In the genomic region with DNA sequence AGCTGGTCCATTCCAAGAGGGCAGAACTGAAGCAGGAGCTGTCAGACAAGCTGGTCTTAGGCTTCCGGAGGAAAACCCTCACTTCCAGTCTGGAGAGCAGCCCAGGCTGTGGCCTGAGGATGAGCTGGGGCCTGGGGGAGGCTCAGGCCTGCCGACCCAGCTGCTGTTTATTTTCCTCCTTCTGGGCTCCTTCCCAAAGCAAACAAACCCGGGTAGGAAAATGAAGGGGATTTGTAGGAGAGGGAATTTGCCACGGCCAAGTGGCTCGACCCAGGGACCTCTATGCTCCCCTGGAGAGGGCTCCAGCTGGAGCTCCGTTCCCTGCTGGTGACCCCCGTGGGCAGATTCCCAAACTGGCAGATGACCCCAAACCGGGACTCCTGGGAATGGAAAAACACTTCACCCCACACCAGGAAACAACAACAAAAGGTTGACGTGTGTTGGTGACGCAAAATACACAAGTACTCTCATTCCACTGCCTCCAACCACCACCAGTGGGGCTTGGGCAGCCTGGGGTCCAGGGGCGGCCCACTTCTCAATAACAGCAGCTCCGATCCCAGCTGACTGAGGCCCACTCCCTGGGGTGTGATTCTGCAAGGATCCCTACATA, we compare ENCODE assay signal across 8 cellular contexts. TPM values are rescaled to one million over a fixed set of nuclear protein-coding genes. Genes with fewer than 3 reads are reported as not detected.
DNase-seq lines count a peak whose midpoint lies in the region; ATAC-seq lines count a peak whose summit lies in the region.

No MANE protein-coding gene starts in this region.

- intact Hi-C loops in Right ventricle myocardium superior (cut with DNase I) (no loop called here), sciatic nerve (cut with DNase I) (no loop called here)

- ATAC-seq in Right ventricle myocardium superior (ENCODE audit: poor library complexity) (peak; percentile 42), sciatic nerve (peak; percentile 91), GM18498 (IDR thresholded peaks at IDR 0.05; ENCODE audit: unreplicated experiment) (no peak), HG03045 (IDR thresholded peaks at IDR 0.05; ENCODE audit: unreplicated experiment) (no peak), GM19035 (IDR thresholded peaks at IDR 0.05; ENCODE audit: unreplicated experiment) (no peak)
- ATAC-seq in activated CD8-positive, alpha-beta memory T cell treated with anti-CD3 and anti-CD28 coated beads, Interleukin-2, amount 10 ng/mL, durations not matched to agents 7 days and 5 days: no peak

- no peak overlapping the region for H3K4me3 Mint-ChIP-seq in activated CD8-positive, alpha-beta memory T cell treated with anti-CD3 and anti-CD28 coated beads, Interleukin-2, amount 10 ng/mL, durations not matched to agents 7 days and 5 days

- H3K4me1 Mint-ChIP-seq in activated CD8-positive, alpha-beta memory T cell treated with anti-CD3 and anti-CD28 coated beads, Interleukin-2, amount 10 ng/mL, durations not matched to agents 7 days and 5 days: no peaks in the 10 kb centered on the region

- no peaks in the 10 kb centered on the region for H3K9me3 Mint-ChIP-seq in activated CD8-positive, alpha-beta memory T cell treated with anti-CD3 and anti-CD28 coated beads, Interleukin-2, amount 10 ng/mL, durations not matched to agents 7 days and 5 days (ENCODE audit: low read depth)

- CTCF ChIA-PET in activated CD8-positive, alpha-beta memory T cell treated with anti-CD3 and anti-CD28 coated beads, Interleukin-2, amount 10 ng/mL, durations not matched to agents 7 days and 5 days (lab: Charles Lee): interaction anchor here (1.0 to 1.8 kb wide), 2 partner anchors 9 to 20 kb away, joined by 3 to 5 read pairs; partner anchors contain the start of gene JUP

- peaks cover 13% of the 10 kb centered on the region for H3K27me3 Mint-ChIP-seq in activated CD8-positive, alpha-beta memory T cell treated with anti-CD3 and anti-CD28 coated beads, Interleukin-2, amount 10 ng/mL, durations not matched to agents 7 days and 5 days

- no peaks in the 10 kb centered on the region for H3K36me3 Mint-ChIP-seq in activated CD8-positive, alpha-beta memory T cell treated with anti-CD3 and anti-CD28 coated beads, Interleukin-2, amount 10 ng/mL, durations not matched to agents 7 days and 5 days

- no peak overlapping the region for H3K27ac Mint-ChIP-seq in activated CD8-positive, alpha-beta memory T cell treated with anti-CD3 and anti-CD28 coated beads, Interleukin-2, amount 10 ng/mL, durations not matched to agents 7 days and 5 days

- DNase-seq in HuH-7 (ENCODE audit: low spot score) (peak; percentile 68), UCSD-AML1 (lab: John Stamatoyannopoulos, UW; ENCODE audit: unreplicated experiment) (peak; percentile 80), Right ventricle myocardium superior (peak; percentile 86), sciatic nerve (ENCODE audit: low spot score) (peak; percentile 88)
- no peak for DNase-seq in activated CD8-positive, alpha-beta memory T cell treated with anti-CD3 and anti-CD28 coated beads, Interleukin-2, amount 10 ng/mL, durations not matched to agents 7 days and 5 days

RNA-seq across cellular contexts. Expression of gene JUP, which starts 8.8 kb away (rescaled TPM):
- total RNA-seq in Right ventricle myocardium superior: 195 TPM
- total RNA-seq in sciatic nerve: 78.2 TPM
- total RNA-seq in activated CD8-positive, alpha-beta memory T cell treated with anti-CD3 and anti-CD28 coated beads, Interleukin-2, amount 10 ng/mL, durations not matched to agents 7 days and 5 days: 1 to 10 TPM; 2.3 TPM

RNA-seq across cellular contexts. Expression of gene P3H4, which starts 34.1 kb away (rescaled TPM):
- total RNA-seq in Right ventricle myocardium superior (6.7 TPM), sciatic nerve (12.8 TPM)
- total RNA-seq in activated CD8-positive, alpha-beta memory T cell treated with anti-CD3 and anti-CD28 coated beads, Interleukin-2, amount 10 ng/mL, durations not matched to agents 7 days and 5 days: 1 to 10 TPM; 2.1 to 3.0 TPM

RNA-seq across cellular contexts. Expression of gene FKBP10, which starts 35.1 kb away (rescaled TPM):
- total RNA-seq in Right ventricle myocardium superior (10.6 TPM), sciatic nerve (73.3 TPM)
- 1 to 10 TPM; 1.3 TPM for total RNA-seq in activated CD8-positive, alpha-beta memory T cell treated with anti-CD3 and anti-CD28 coated beads, Interleukin-2, amount 10 ng/mL, durations not matched to agents 7 days and 5 days

RNA-seq across cellular contexts. Expression of gene HAP1, which starts 43.2 kb away (rescaled TPM):
- total RNA-seq in Right ventricle myocardium superior: not detected
- 0.09 TPM for total RNA-seq in sciatic nerve
- total RNA-seq in activated CD8-positive, alpha-beta memory T cell treated with anti-CD3 and anti-CD28 coated beads, Interleukin-2, amount 10 ng/mL, durations not matched to agents 7 days and 5 days: under 1 TPM; 0.15 to 0.19 TPM

RNA-seq across cellular contexts. Expression of gene NT5C3B, which starts 58.3 kb away (rescaled TPM):
- total RNA-seq in Right ventricle myocardium superior (14.7 TPM), sciatic nerve (34.6 TPM)
- total RNA-seq in activated CD8-positive, alpha-beta memory T cell treated with anti-CD3 and anti-CD28 coated beads, Interleukin-2, amount 10 ng/mL, durations not matched to agents 7 days and 5 days: 10 to 100 TPM; 28.2 to 35.0 TPM

Comparison
In these comparisons a context has a peak if more than half of its experiments do, and no peak if none do; other contexts are left out.
1. ATAC-seq: peak in Right ventricle myocardium superior (single experiment) and sciatic nerve (single experiment); none in activated CD8-positive, alpha-beta memory T cell treated with anti-CD3 and anti-CD28 coated beads, Interleukin-2, amount 10 ng/mL, durations not matched to agents 7 days and 5 days (single experiment), GM18498 (single experiment), HG03045 (single experiment) and GM19035 (single experiment).
2. RNA of gene JUP, which starts 8.8 kb away (total RNA-seq): 195 TPM in Right ventricle myocardium superior (single experiment) and 78.2 TPM in sciatic nerve (single experiment); 2.3 TPM in activated CD8-positive, alpha-beta memory T cell treated with anti-CD3 and anti-CD28 coated beads, Interleukin-2, amount 10 ng/mL, durations not matched to agents 7 days and 5 days; every median in the first group is over 10 times any median in the second.